In the genomic region with DNA sequence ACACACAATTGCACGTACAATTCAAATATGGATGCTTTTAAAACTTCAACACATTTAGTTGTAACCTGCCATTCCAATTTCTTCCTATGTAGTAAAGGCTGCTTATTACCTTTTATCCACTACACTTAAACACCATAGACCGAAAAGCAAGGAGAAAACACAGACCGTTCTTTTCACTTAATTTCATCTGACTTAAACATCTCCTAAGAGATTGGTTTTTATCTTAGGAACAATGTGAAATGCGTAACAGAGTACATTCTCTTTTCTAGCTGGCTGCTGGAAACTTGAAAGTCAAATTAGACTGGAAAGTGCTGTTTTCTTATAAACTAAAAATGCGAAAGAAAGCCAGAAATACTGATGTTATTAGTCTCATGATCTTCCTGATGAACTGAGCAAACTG, we compare ENCODE assay signal across 20 cellular contexts.
DNase-seq lines count a peak whose midpoint lies in the region; ATAC-seq and TF ChIP-seq lines count a peak whose summit lies in the region.
"Had no signal": no experiment of that assay in that cellular context is flagged by ENCODE, and none has a peak within 500 bp of the region (broad histone marks: within the 10 kb centered on the region; RNA-seq: fewer than 3 reads in every experiment).

No MANE protein-coding gene starts in this region.

- H3K4me3 Mint-ChIP-seq in activated T-cell treated with anti-CD3 and anti-CD28 coated beads, Interleukin-2, amount 50 U/mL, for 72 hours = no peak overlapping the region
- H3K4me3 Mint-ChIP-seq in activated T-cell treated with anti-CD3 and anti-CD28 coated beads, Interleukin-2, amount 50 U/mL, for 4 hours = no peak overlapping the region
- peak overlapping the region in 1 of 10 donors; percentile 5 for H3K4me3 Mint-ChIP-seq in naive thymus-derived CD4-positive, alpha-beta T cell
- H3K4me3 Mint-ChIP-seq: CD8-positive, alpha-beta T cell had no signal

- H3K36me3 ChIP-seq in naive thymus-derived CD4-positive, alpha-beta T cell (ENCODE audit: control insufficient read depth in 2 of 3, insufficient read depth in 3 of 3, low read length in 3 of 3) = no peaks in the 10 kb centered on the region
- H3K36me3 ChIP-seq: BLaER1 treated with 17β-estradiol and CSF1 and Interleukin-3, amounts not matched to agents 10 nM and 100 nM; SJCRH30 had no signal

- intact Hi-C loops in naive thymus-derived CD4-positive, alpha-beta T cell (cut with micrococcal nuclease) = no loop called here

- H3K36me3 Mint-ChIP-seq in activated T-cell treated with anti-CD3 and anti-CD28 coated beads, Interleukin-2, amount 50 U/mL, for 72 hours (ENCODE audit: insufficient read depth in 2 of 2) = peaks cover 0 to 1% of the 10 kb centered on the region in 2 donors
- H3K36me3 Mint-ChIP-seq in activated T-cell treated with anti-CD3 and anti-CD28 coated beads, Interleukin-2, amount 50 U/mL, for 4 hours (ENCODE audit: insufficient read depth) = peaks cover 4% of the 10 kb centered on the region
- peaks cover 0 to 28% (median 8%) of the 10 kb centered on the region in 5 donors for H3K36me3 Mint-ChIP-seq in naive thymus-derived CD4-positive, alpha-beta T cell

- ATAC-seq in activated T-cell treated with anti-CD3 and anti-CD28 coated beads, Interleukin-2, amount 50 U/mL, for 72 hours (replicated peaks in 1 of 2) = no peak
- ATAC-seq in activated T-cell treated with anti-CD3 and anti-CD28 coated beads, Interleukin-2, amount 50 U/mL, for 4 hours = no peak
- no peak for ATAC-seq in naive thymus-derived CD4-positive, alpha-beta T cell
- no peak for ATAC-seq in GM21381 (IDR thresholded peaks at IDR 0.05; ENCODE audit: unreplicated experiment)
- ATAC-seq: CD8-positive, alpha-beta T cell; HCT116; Panc1 had no signal

- no peaks in the 10 kb centered on the region for H3K9me3 Mint-ChIP-seq in activated T-cell treated with anti-CD3 and anti-CD28 coated beads, Interleukin-2, amount 50 U/mL, for 72 hours
- H3K9me3 Mint-ChIP-seq in activated T-cell treated with anti-CD3 and anti-CD28 coated beads, Interleukin-2, amount 50 U/mL, for 4 hours = no peaks in the 10 kb centered on the region
- H3K9me3 Mint-ChIP-seq in naive thymus-derived CD4-positive, alpha-beta T cell = no peaks in the 10 kb centered on the region
- H3K9me3 Mint-ChIP-seq: CD8-positive, alpha-beta T cell had no signal

- peak overlapping the region; percentile 92 for H3K27ac ChIP-seq in 22Rv1
- H3K27ac ChIP-seq in naive thymus-derived CD4-positive, alpha-beta T cell (ENCODE audit: low read depth, low read length) = no peak overlapping the region
- H3K27ac ChIP-seq: BLaER1 treated with 17β-estradiol and CSF1 and Interleukin-3, amounts not matched to agents 10 nM and 100 nM; SJCRH30 had no signal

- H3K27me3 Mint-ChIP-seq in activated T-cell treated with anti-CD3 and anti-CD28 coated beads, Interleukin-2, amount 50 U/mL, for 72 hours (ENCODE audit: low read depth) = no peaks in the 10 kb centered on the region
- H3K27me3 Mint-ChIP-seq in activated T-cell treated with anti-CD3 and anti-CD28 coated beads, Interleukin-2, amount 50 U/mL, for 4 hours (ENCODE audit: low read depth) = no peaks in the 10 kb centered on the region
- H3K27me3 Mint-ChIP-seq in naive thymus-derived CD4-positive, alpha-beta T cell = no peaks in the 10 kb centered on the region

- CTCF ChIA-PET in naive thymus-derived CD4-positive, alpha-beta T cell (lab: Charles Lee) = no interaction called here

- no peak for TF ChIP-seq CTCF in 22Rv1 (IDR thresholded peaks at IDR 0.05)

- H3K27ac Mint-ChIP-seq in activated T-cell treated with anti-CD3 and anti-CD28 coated beads, Interleukin-2, amount 50 U/mL, for 72 hours = peak overlapping the region; percentile 21
- H3K27ac Mint-ChIP-seq in naive thymus-derived CD4-positive, alpha-beta T cell = peak overlapping the region in 6 of 9 donors; percentile 19 to 93 (median 34)
- H3K27ac Mint-ChIP-seq: CD8-positive, alpha-beta T cell had no signal

- H3K4me1 Mint-ChIP-seq in activated T-cell treated with anti-CD3 and anti-CD28 coated beads, Interleukin-2, amount 50 U/mL, for 72 hours (ENCODE audit: low read depth) = peaks cover 63% of the 10 kb centered on the region
- H3K4me1 Mint-ChIP-seq in activated T-cell treated with anti-CD3 and anti-CD28 coated beads, Interleukin-2, amount 50 U/mL, for 4 hours (ENCODE audit: low read depth) = peaks cover 61% of the 10 kb centered on the region
- peaks cover 34 to 94% (median 81%) of the 10 kb centered on the region in 7 donors for H3K4me1 Mint-ChIP-seq in naive thymus-derived CD4-positive, alpha-beta T cell

- POLR2A ChIA-PET in naive thymus-derived CD4-positive, alpha-beta T cell (lab: Charles Lee) = no interaction called here

- DNase-seq in activated T-cell treated with anti-CD3 and anti-CD28 coated beads, Interleukin-2, amount 50 U/mL, for 72 hours = no peak
- DNase-seq in activated T-cell treated with anti-CD3 and anti-CD28 coated beads, Interleukin-2, amount 50 U/mL, for 4 hours = no peak
- DNase-seq in OCI-M1 (lab: John Stamatoyannopoulos, UW) (peak; percentile 37), SK-N-DZ (ENCODE audit: low spot score) (no peak), HT-29 (ENCODE audit: low spot score) (no peak)
- DNase-seq in naive thymus-derived CD4-positive, alpha-beta T cell = no peak
- DNase-seq: 8988T; CD8-positive, alpha-beta T cell; GOT3; Karpas-422; NCI-H1694; NCI-H2081; NCI-H2171; NCI-H524 treated with DMSO at 0.1 percent for 48 hours; SJCRH30 had no signal

- H3K9me3 ChIP-seq in naive thymus-derived CD4-positive, alpha-beta T cell (ENCODE audit: control insufficient read depth in 2 of 3, low read length in 3 of 3) = no peaks in the 10 kb centered on the region
- H3K9me3 ChIP-seq: BLaER1 treated with 17β-estradiol and CSF1 and Interleukin-3, amounts not matched to agents 10 nM and 100 nM; SJCRH30 had no signal

- H3K27me3 ChIP-seq in naive thymus-derived CD4-positive, alpha-beta T cell (ENCODE audit: control insufficient read depth in 2 of 2, insufficient read depth in 2 of 2, low read length in 2 of 2) = no peaks in the 10 kb centered on the region
- H3K27me3 ChIP-seq: SJCRH30 had no signal

- H3K4me1 ChIP-seq in naive thymus-derived CD4-positive, alpha-beta T cell (ENCODE audit: control insufficient read depth in 2 of 2, insufficient read depth in 2 of 2, low read length in 2 of 2) = peaks cover 3 to 33% of the 10 kb centered on the region in 2 donors
- H3K4me1 ChIP-seq: BLaER1 treated with 17β-estradiol and CSF1 and Interleukin-3, amounts not matched to agents 10 nM and 100 nM had no signal

- no peak overlapping the region for H3K4me3 ChIP-seq in naive thymus-derived CD4-positive, alpha-beta T cell (ENCODE audit: low read length)
- H3K4me3 ChIP-seq: BLaER1 treated with 17β-estradiol and CSF1 and Interleukin-3, amounts not matched to agents 10 nM and 100 nM; SJCRH30 had no signal
